ENCODE assay signal across 12 cellular contexts in the genomic region with DNA sequence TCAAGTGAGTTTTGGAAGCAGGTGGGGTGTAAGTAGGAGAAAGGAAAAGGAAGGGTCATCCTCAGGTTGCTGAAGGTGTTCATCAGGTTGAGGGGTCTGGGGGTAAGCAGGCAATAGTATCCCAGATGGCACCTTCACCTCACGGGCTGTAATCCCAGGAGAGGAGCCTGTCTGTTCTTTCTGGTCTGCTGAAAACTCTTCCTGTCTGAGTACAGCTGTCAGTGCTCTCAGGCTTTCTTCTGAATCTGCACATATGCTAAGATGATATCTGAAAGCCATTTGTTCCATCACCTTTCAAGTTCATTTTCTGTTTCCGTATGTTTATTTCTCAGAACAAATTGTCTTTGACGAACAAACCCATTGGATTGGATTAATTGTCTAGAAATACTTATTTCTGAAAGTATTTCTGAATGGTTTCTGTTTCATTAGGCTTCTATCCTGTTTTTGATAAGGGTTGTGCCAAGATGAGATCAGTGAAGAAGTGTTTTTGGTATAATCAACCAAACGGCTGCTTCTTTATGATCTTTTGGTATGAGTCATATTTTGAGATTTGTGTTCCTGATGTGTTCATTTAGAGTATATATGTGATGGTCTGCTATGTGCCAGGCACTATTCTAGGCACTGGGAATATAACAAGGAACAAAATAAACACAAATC. TPM values are rescaled to one million over a fixed set of nuclear protein-coding genes. Genes with fewer than 3 reads are reported as not detected.
DNase-seq lines count a peak whose midpoint lies in the region; ATAC-seq lines count a peak whose summit lies in the region.
"Had no signal": no experiment of that assay in that cellular context is flagged by ENCODE, and none has a peak within 500 bp of the region (broad histone marks: within the 10 kb centered on the region; RNA-seq: fewer than 3 reads in every experiment).

No MANE protein-coding gene starts in this region.

- ATAC-seq in GM19468 (IDR thresholded peaks at IDR 0.05; ENCODE audit: extremely low read depth, unreplicated experiment), result peak; percentile 41
- ATAC-seq in memory B cell (ENCODE audit: low read depth), result peak; percentile 56
- no peak for ATAC-seq in HG03469 (IDR thresholded peaks at IDR 0.05; ENCODE audit: unreplicated experiment)
- ATAC-seq: heart right ventricle had no signal

- H3K36me3 Mint-ChIP-seq in memory B cell, result peaks cover 13% of the 10 kb centered on the region

- DNase-seq in EH (ENCODE audit: low read depth), result peak; percentile 32
- DNase-seq in Karpas-422, result peak; percentile 53
- DNase-seq in memory B cell (ENCODE audit: low spot score in 2 of 2), result no peak
- DNase-seq in NCI-H1092 treated with DMSO at 0.1 percent for 48 hours (lab: John Stamatoyannopoulos, UW), result no peak
- DNase-seq in NCI-H1092 (lab: John Stamatoyannopoulos, UW), result no peak
- no peak for DNase-seq in medulla oblongata (ENCODE audit: extremely low spot score)
- DNase-seq: GDM1; HCEC 1CT; heart right ventricle; stimulated activated CD4-positive, alpha-beta T cell treated with anti-CD3 and anti-CD28 coated beads, Interleukin-4, amount 100 ng/mL, for 1 hour had no signal

- H3K4me3 ChIP-seq in Karpas-422 (ENCODE audit: low read length), result no peak overlapping the region
- H3K4me3 ChIP-seq: heart right ventricle had no signal

- peaks cover 100% of the 10 kb centered on the region for H3K79me2 ChIP-seq in Karpas-422 (ENCODE audit: low read length)

- H3K36me3 ChIP-seq in Karpas-422 (ENCODE audit: insufficient read depth, low read length), result peaks cover 15% of the 10 kb centered on the region; the same call in 1 of the 2 replicates

- no peak overlapping the region for H3K27ac Mint-ChIP-seq in memory B cell

- H4K20me1 ChIP-seq in Karpas-422 (ENCODE audit: insufficient read depth, low read depth, low read length), result peaks cover 23% of the 10 kb centered on the region

- no peaks in the 10 kb centered on the region for H3K27me3 Mint-ChIP-seq in memory B cell

- no peaks in the 10 kb centered on the region for H3K9me2 ChIP-seq in Karpas-422 (replicated peaks; ENCODE audit: insufficient read depth, low read length)

- H3K9me3 Mint-ChIP-seq in memory B cell, result no peaks in the 10 kb centered on the region

- no peaks in the 10 kb centered on the region for H3K9me3 ChIP-seq in Karpas-422 (ENCODE audit: low read length)
- H3K9me3 ChIP-seq: heart right ventricle had no signal

- H3K4me1 ChIP-seq in Karpas-422 (ENCODE audit: low read length), result peaks cover 33% of the 10 kb centered on the region

- peak overlapping the region; percentile 26; the same call in 1 of the 2 replicates for H3K9ac ChIP-seq in Karpas-422 (ENCODE audit: low read length)

- no peaks in the 10 kb centered on the region for H3K27me3 ChIP-seq in Karpas-422 (ENCODE audit: low read length)
- H3K27me3 ChIP-seq: heart right ventricle had no signal

- peak overlapping the region; percentile 56 for H3K27ac ChIP-seq in Karpas-422 (ENCODE audit: low read length)

- H2AFZ ChIP-seq in Karpas-422 (ENCODE audit: low read length), result no peak overlapping the region

- peak overlapping the region; percentile 28 for H3K4me2 ChIP-seq in Karpas-422 (ENCODE audit: low read depth, low read length, poor library complexity, severe bottlenecking)

- H3K4me3 Mint-ChIP-seq in memory B cell, result no peak overlapping the region

- peaks cover 21% of the 10 kb centered on the region for H3K4me1 Mint-ChIP-seq in memory B cell

RNA-seq across cellular contexts. Expression of a gene that starts 13.3 kb away (rescaled TPM):
- 15.5 and 18.0 TPM in 2 replicates for total RNA-seq in Karpas-422 (2014; rRNA removed; shearing (Covaris generic); ENCODE audit: low replicate concordance)

RNA-seq across cellular contexts. Expression of a gene that starts 45.7 kb away (rescaled TPM):
- total RNA-seq in Karpas-422 (2014; rRNA removed; shearing (Covaris generic); ENCODE audit: low replicate concordance), result 82.3 and 116 TPM in 2 replicates

RNA-seq across cellular contexts. Expression of a gene that starts 55.5 kb away (rescaled TPM):
- total RNA-seq in Karpas-422 (2014; rRNA removed; shearing (Covaris generic); ENCODE audit: low replicate concordance), result under 0.01 and 0.07 TPM in 2 replicates

Comparison
In these comparisons a context has a peak if more than half of its experiments do, and no peak if none do; other contexts are left out.
1. DNase-seq: peak in EH (single experiment) and Karpas-422 (single experiment); none in memory B cell (0 of 2), NCI-H1092 treated with DMSO at 0.1 percent for 48 hours (single experiment), NCI-H1092 (single experiment) and medulla oblongata (single experiment).